ENCODE assay signal across 1 cellular context in genomic region chr10:132309466-132309865, GRCh38.
TF ChIP-seq lines count a peak whose summit lies in the region.

No MANE protein-coding gene starts in this region.

TF ChIP-seq in GM23338, 12 proteins besides CTCF, POLR2A, EP300 and RAD21 (continued from another document):
- no peak for TF ChIP-seq REST (IDR thresholded peaks at IDR 0.05; ENCODE audit: unreplicated experiment)
- TF ChIP-seq CREB1 (CRISPR knock-in tag; IDR thresholded peaks at IDR 0.05; ENCODE audit: low read depth) = no peak
- TF ChIP-seq STAT1 (IDR thresholded peaks at IDR 0.05; ENCODE audit: unreplicated experiment) = no peak
- no peak for TF ChIP-seq ZNF462 (CRISPR knock-in tag; IDR thresholded peaks at IDR 0.05)
- no peak for TF ChIP-seq EZH2phosphoT487 (IDR thresholded peaks at IDR 0.05; ENCODE audit: unreplicated experiment)
- TF ChIP-seq POLR2AphosphoS5 (IDR thresholded peaks at IDR 0.05; ENCODE audit: low read depth) = no peak
- no peak for TF ChIP-seq ZNF331 (CRISPR knock-in tag; IDR thresholded peaks at IDR 0.05; ENCODE audit: low read depth)
- TF ChIP-seq ZNF114 (CRISPR knock-in tag; IDR thresholded peaks at IDR 0.05) = no peak
- no peak for TF ChIP-seq JUNB (IDR thresholded peaks at IDR 0.05; ENCODE audit: unreplicated experiment)
